8 cellular contexts compared by ENCODE assay signal in genomic region chr19:39824143-39825092, GRCh38. TPM values are rescaled to one million over a fixed set of nuclear protein-coding genes. Genes with fewer than 3 reads are reported as not detected.
DNase-seq lines count a peak whose midpoint lies in the region; ATAC-seq and TF ChIP-seq lines count a peak whose summit lies in the region.

No MANE protein-coding gene starts in this region.

- H3K4me3 Mint-ChIP-seq in CD8-positive, alpha-beta memory T cell, result no peak overlapping the region

- no peak for TF ChIP-seq CTCF in GM20000 (IDR thresholded peaks at IDR 0.05; ENCODE audit: extremely low read depth, missing control alignments)
- no peak for TF ChIP-seq CTCF in PC-9 (conservative IDR thresholded peaks at IDR 0.05)
- TF ChIP-seq CTCF in foreskin keratinocyte (conservative IDR thresholded peaks at IDR 0.05), result no peak
- TF ChIP-seq CTCF in neural cell (IDR thresholded peaks at IDR 0.05; ENCODE audit: poor library complexity, severe bottlenecking), result no peak

- H3K36me3 Mint-ChIP-seq in CD8-positive, alpha-beta memory T cell, result peaks cover 0 to 35% (median 5%) of the 10 kb centered on the region in 3 donors

- H3K27ac Mint-ChIP-seq in CD8-positive, alpha-beta memory T cell, result no peak overlapping the region

- CTCF ChIA-PET in CD8-positive, alpha-beta memory T cell (lab: Charles Lee), result interaction anchor here (0.7 to 1.4 kb wide), 4 partner anchors 9 to 32 kb away, joined by 3 to 4 read pairs (median 3); no protein-coding TSS in a partner anchor
- CTCF ChIA-PET in PC-9 (lab: Charles Lee), result no interaction called here

- TF ChIP-seq EP300 in neural cell (conservative IDR thresholded peaks at IDR 0.05; ENCODE audit: poor library complexity, severe bottlenecking), result no peak

- H3K27me3 ChIP-seq in CD8-positive, alpha-beta memory T cell (ENCODE audit: insufficient read depth, low read length, poor library complexity, severe bottlenecking), result no peaks in the 10 kb centered on the region
- no peaks in the 10 kb centered on the region for H3K27me3 ChIP-seq in PC-9 (ENCODE audit: insufficient read depth, low read depth)
- H3K27me3 ChIP-seq in foreskin keratinocyte, result no peaks in the 10 kb centered on the region
- H3K27me3 ChIP-seq in neural cell (ENCODE audit: insufficient read depth, low read depth, low read length), result no peaks in the 10 kb centered on the region

- intact Hi-C loops in PC-9 (cut with micrococcal nuclease; ENCODE audit: unreplicated experiment), result no loop called here

- H3K36me3 ChIP-seq in CD8-positive, alpha-beta memory T cell (ENCODE audit: insufficient read depth, low read length), result peaks cover 6% of the 10 kb centered on the region
- no peaks in the 10 kb centered on the region for H3K36me3 ChIP-seq in PC-9 (ENCODE audit: low read depth)
- no peaks in the 10 kb centered on the region for H3K36me3 ChIP-seq in neural cell (ENCODE audit: insufficient read depth, low read length)

- no peak overlapping the region for H3K4me2 ChIP-seq in PC-9
- H3K4me2 ChIP-seq in neural cell (ENCODE audit: low read length), result peak overlapping the region; percentile 95

- peak; percentile 76 to 90 (median 83) for DNase-seq in CD8-positive, alpha-beta memory T cell
- DNase-seq in GM20000 (ENCODE audit: low spot score) (peak; percentile 94), HUDEP-2 (lab: John Stamatoyannopoulos, UW; ENCODE audit: unreplicated experiment in 76 of 76) (peak in 74 of 76 experiments; percentile 51 to 95 (median 84)), PC-9 (peak in 1 of 2 experiments; percentile 65), foreskin keratinocyte (peak; percentile 77 to 88)
- peak; percentile 73 for DNase-seq in activated T-helper 9 cell treated with anti-CD3 and anti-CD28 coated beads, Interleukin-2, amount 50 U/mL, for 16 hours (ENCODE audit: low read depth)
- peak; percentile 85 for DNase-seq in stimulated activated naive CD8-positive, alpha-beta T cell treated with anti-CD3 and anti-CD28 coated beads, Interleukin-15, Interleukin-2, amounts not matched to agents 100 U/mL and 50 U/mL, for 24 hours

- no peaks in the 10 kb centered on the region for H3K27me3 Mint-ChIP-seq in CD8-positive, alpha-beta memory T cell

- H3F3A ChIP-seq in PC-9 (ENCODE audit: insufficient read depth, low read depth) (0 out of 2 replicates have a peak, but pooled peaks cover 3% of the 10 kb centered on the region), neural cell (ENCODE audit: insufficient read depth, low read length, poor library complexity, severe bottlenecking) (peaks cover 2% of the 10 kb centered on the region)

- H3K9ac ChIP-seq in neural cell (ENCODE audit: low read length), result peak overlapping the region; percentile 73

- H4K20me1 ChIP-seq in PC-9 (ENCODE audit: insufficient read depth) (no peaks in the 10 kb centered on the region), neural cell (ENCODE audit: insufficient read depth) (no peaks in the 10 kb centered on the region)

- H3K79me2 ChIP-seq in PC-9 (ENCODE audit: low read depth), result no peaks in the 10 kb centered on the region
- no peaks in the 10 kb centered on the region for H3K79me2 ChIP-seq in neural cell (replicated peaks; ENCODE audit: insufficient read depth, low read length)

- H3K9me3 ChIP-seq in CD8-positive, alpha-beta memory T cell (ENCODE audit: low read length), result no peaks in the 10 kb centered on the region
- H3K9me3 ChIP-seq in PC-9 (ENCODE audit: insufficient read depth, low read depth) (no peaks in the 10 kb centered on the region), neural cell (ENCODE audit: low read length) (no peaks in the 10 kb centered on the region)

- H2AFZ ChIP-seq in PC-9, result no peak overlapping the region
- peak overlapping the region; percentile 11 for H2AFZ ChIP-seq in neural cell (ENCODE audit: low read depth, low read length)

- peak overlapping the region; percentile 38 for H3K27ac ChIP-seq in CD8-positive, alpha-beta memory T cell (ENCODE audit: low read depth, low read length)
- no peak overlapping the region for H3K27ac ChIP-seq in PC-9
- no peak overlapping the region for H3K27ac ChIP-seq in foreskin keratinocyte
- H3K27ac ChIP-seq in neural cell (ENCODE audit: low read length), result peak overlapping the region; percentile 74

- no peaks in the 10 kb centered on the region for H3K9me3 Mint-ChIP-seq in CD8-positive, alpha-beta memory T cell

- peak; percentile 95 for ATAC-seq in foreskin keratinocyte
- ATAC-seq in stimulated activated naive CD8-positive, alpha-beta T cell treated with anti-CD3 and anti-CD28 coated beads, Interleukin-15, Interleukin-2, amounts not matched to agents 100 U/mL and 50 U/mL, for 24 hours, result peak; percentile 99

- H3K4me1 ChIP-seq in CD8-positive, alpha-beta memory T cell (ENCODE audit: insufficient read depth, low read length), result peaks cover 21% of the 10 kb centered on the region
- H3K4me1 ChIP-seq in PC-9 (replicated peaks; ENCODE audit: insufficient read depth), result no peaks in the 10 kb centered on the region
- no peaks in the 10 kb centered on the region for H3K4me1 ChIP-seq in foreskin keratinocyte

- POLR2A ChIA-PET in CD8-positive, alpha-beta memory T cell (lab: Charles Lee), result interaction anchor here (1.2 to 2.1 kb wide), 2 partner anchors 9 to 22 kb away, joined by 4 to 26 read pairs; partner anchors contain the start of genes DYRK1B and FBL
- POLR2A ChIA-PET in PC-9 (lab: Charles Lee; ENCODE audit: unreplicated experiment), result interaction anchor here (0.5 kb wide), 1 partner anchor 171 kb away, joined by 4 read pairs; no protein-coding TSS in a partner anchor

- peaks cover 14 to 20% (median 18%) of the 10 kb centered on the region in 3 donors for H3K4me1 Mint-ChIP-seq in CD8-positive, alpha-beta memory T cell

- BruUV-seq in PC-9 (replicated peaks; lab: Mats Ljungman, UMichigan), result TSS peak; percentile 3

- TF ChIP-seq RAD21 in neural cell (conservative IDR thresholded peaks at IDR 0.05), result no peak

- no peaks in the 10 kb centered on the region for H3K9me2 ChIP-seq in PC-9 (ENCODE audit: insufficient read depth)
- no peaks in the 10 kb centered on the region for H3K9me2 ChIP-seq in neural cell (ENCODE audit: insufficient read depth, low read length)

- peak overlapping the region; percentile 82 for H3K4me3 ChIP-seq in CD8-positive, alpha-beta memory T cell (ENCODE audit: low read length)
- H3K4me3 ChIP-seq in PC-9 (no peak overlapping the region), neural cell (ENCODE audit: low read length) (peak overlapping the region; percentile 90)

TF ChIP-seq in neural cell, 6 proteins besides CTCF, POLR2A, EP300 and RAD21:
- TF ChIP-seq POLR2AphosphoS5 (IDR thresholded peaks at IDR 0.05) (peak; percentile 74), EZH2 (IDR thresholded peaks at IDR 0.05; ENCODE audit: borderline replicate concordance, insufficient read depth, low read length, poor library complexity, severe bottlenecking) (no peak), SMC3 (conservative IDR thresholded peaks at IDR 0.05; ENCODE audit: poor library complexity) (no peak), MXI1 (conservative IDR thresholded peaks at IDR 0.05; ENCODE audit: poor library complexity, severe bottlenecking) (peak; percentile 79), REST (IDR thresholded peaks at IDR 0.05; ENCODE audit: borderline replicate concordance) (no peak), TAF1 (IDR thresholded peaks at IDR 0.05; ENCODE audit: low read depth) (no peak)

RNA-seq across cellular contexts. Expression of gene DYRK1B, which starts 9.5 kb away (rescaled TPM):
- 1 to 10 TPM; 7.9 to 9.1 TPM for total RNA-seq in CD8-positive, alpha-beta memory T cell
- polyA plus RNA-seq in CD8-positive, alpha-beta memory T cell, result 15.3 TPM
- 29.9 and 39.5 TPM in 2 replicates for total RNA-seq in PC-9 (2021)
- total RNA-seq in foreskin keratinocyte, result 3.8 and 7.0 TPM in 2 replicates
- 3.8 and 6.2 TPM in 2 replicates for polyA plus RNA-seq in foreskin keratinocyte
- polyA plus RNA-seq in neural cell, result 11.3 and 13.2 TPM in 2 replicates
- 28.9 and 34.8 TPM in 2 replicates for polyA minus RNA-seq in neural cell

RNA-seq across cellular contexts. Expression of gene FBL, which starts 21.8 kb away (rescaled TPM):
- 100 to 1,000 TPM; 661 to 682 TPM for total RNA-seq in CD8-positive, alpha-beta memory T cell
- 182 TPM for polyA plus RNA-seq in CD8-positive, alpha-beta memory T cell
- total RNA-seq in PC-9 (2021), result 437 and 498 TPM in 2 replicates
- total RNA-seq in foreskin keratinocyte, result 281 and 363 TPM in 2 replicates
- polyA plus RNA-seq in foreskin keratinocyte, result 396 and 484 TPM in 2 replicates
- 79.6 and 84.7 TPM in 2 replicates for polyA plus RNA-seq in neural cell
- 44.3 and 46.2 TPM in 2 replicates for polyA minus RNA-seq in neural cell

RNA-seq across cellular contexts. Expression of gene LEUTX, which starts 45.8 kb away (rescaled TPM):
- total RNA-seq in CD8-positive, alpha-beta memory T cell, result not detected
- polyA plus RNA-seq in CD8-positive, alpha-beta memory T cell, result not detected
- total RNA-seq in PC-9 (2021), result not detected in 2 replicates
- not detected in 2 replicates for total RNA-seq in foreskin keratinocyte
- polyA plus RNA-seq in foreskin keratinocyte, result not detected in 2 replicates
- polyA plus RNA-seq in neural cell, result not detected in 2 replicates
- polyA minus RNA-seq in neural cell, result not detected in 2 replicates

Comparison
In these comparisons a context has a peak if more than half of its experiments do, and no peak if none do; other contexts are left out.
1. H3K27ac ChIP-seq: peak in CD8-positive, alpha-beta memory T cell (single experiment) and neural cell (single experiment); none in PC-9 (single experiment) and foreskin keratinocyte (single experiment).